Comparison of ENCODE assay signal across 25 cellular contexts in the genomic region with DNA sequence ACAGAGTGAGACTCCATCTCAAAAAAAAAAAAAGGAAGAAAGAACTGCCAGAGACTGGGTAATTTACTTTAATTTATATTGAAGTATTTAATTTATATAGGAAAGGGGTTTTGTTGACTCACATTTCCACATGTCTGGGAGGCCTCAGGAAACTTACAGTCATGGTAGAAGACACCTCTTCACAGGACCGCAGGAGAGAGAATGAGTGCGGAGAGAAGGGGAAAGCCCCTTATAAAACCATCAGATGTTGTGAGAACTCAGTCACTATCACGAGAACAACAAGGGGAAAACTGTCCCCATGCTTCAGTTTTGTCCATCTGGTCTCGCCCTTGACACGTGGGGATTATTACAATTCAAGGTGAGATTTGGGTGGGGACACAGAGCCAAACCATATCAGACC. TPM values are rescaled to one million over a fixed set of nuclear protein-coding genes. Genes with fewer than 3 reads are reported as not detected.
DNase-seq lines count a peak whose midpoint lies in the region; ATAC-seq and TF ChIP-seq lines count a peak whose summit lies in the region.
"Had no signal": no experiment of that assay in that cellular context is flagged by ENCODE, and none has a peak within 500 bp of the region (broad histone marks: within the 10 kb centered on the region; RNA-seq: fewer than 3 reads in every experiment).

No MANE protein-coding gene starts in this region.

- CTCF ChIA-PET in activated CD4-positive, alpha-beta T cell treated with anti-CD3 and anti-CD28 coated beads for 36 hours (lab: Charles Lee), result interaction anchor here (1.2 kb wide), 1 partner anchor 195 kb away, joined by 3 read pairs; no protein-coding TSS in a partner anchor
- CTCF ChIA-PET in activated CD4-positive, alpha-beta T cell treated with anti-CD3 and anti-CD28 coated beads, Interleukin-2, amount 10 ng/mL, durations not matched to agents 7 days and 5 days (lab: Charles Lee), result no interaction called here

- POLR2A ChIA-PET in activated CD4-positive, alpha-beta T cell treated with anti-CD3 and anti-CD28 coated beads for 36 hours (lab: Charles Lee), result no interaction called here
- POLR2A ChIA-PET in activated CD4-positive, alpha-beta T cell treated with anti-CD3 and anti-CD28 coated beads, Interleukin-2, amount 10 ng/mL, durations not matched to agents 7 days and 5 days (lab: Charles Lee), result no interaction called here

- intact Hi-C loops in activated CD4-positive, alpha-beta T cell treated with anti-CD3 and anti-CD28 coated beads for 36 hours (cut with DNase I, micrococcal nuclease), result no loop called here

- peak; percentile 73 for ATAC-seq in activated CD4-positive, alpha-beta T cell treated with anti-CD3 and anti-CD28 coated beads for 36 hours
- ATAC-seq: HCT116, Right ventricle myocardium inferior had no signal

- peaks cover 2% of the 10 kb centered on the region for H3K4me1 Mint-ChIP-seq in activated CD4-positive, alpha-beta T cell treated with anti-CD3 and anti-CD28 coated beads for 36 hours
- H3K4me1 Mint-ChIP-seq in activated CD4-positive, alpha-beta T cell treated with anti-CD3 and anti-CD28 coated beads, Interleukin-2, amount 10 ng/mL, durations not matched to agents 7 days and 5 days, result no peaks in the 10 kb centered on the region
- no peaks in the 10 kb centered on the region for H3K4me1 Mint-ChIP-seq in progenitor cell of endocrine pancreas (ENCODE audit: low read depth)

- H3K36me3 Mint-ChIP-seq in activated CD4-positive, alpha-beta T cell treated with anti-CD3 and anti-CD28 coated beads for 36 hours (ENCODE audit: low read depth), result peaks cover 34% of the 10 kb centered on the region
- peaks cover 27% of the 10 kb centered on the region for H3K36me3 Mint-ChIP-seq in activated CD4-positive, alpha-beta T cell treated with anti-CD3 and anti-CD28 coated beads, Interleukin-2, amount 10 ng/mL, durations not matched to agents 7 days and 5 days (ENCODE audit: low read depth)
- peaks cover 12% of the 10 kb centered on the region for H3K36me3 Mint-ChIP-seq in progenitor cell of endocrine pancreas (ENCODE audit: insufficient read depth)

- H3K9me3 Mint-ChIP-seq in activated CD4-positive, alpha-beta T cell treated with anti-CD3 and anti-CD28 coated beads for 36 hours (ENCODE audit: low read depth), result no peaks in the 10 kb centered on the region
- no peaks in the 10 kb centered on the region for H3K9me3 Mint-ChIP-seq in activated CD4-positive, alpha-beta T cell treated with anti-CD3 and anti-CD28 coated beads, Interleukin-2, amount 10 ng/mL, durations not matched to agents 7 days and 5 days
- H3K9me3 Mint-ChIP-seq in progenitor cell of endocrine pancreas (ENCODE audit: low read depth), result no peaks in the 10 kb centered on the region

- H3K27ac Mint-ChIP-seq in activated CD4-positive, alpha-beta T cell treated with anti-CD3 and anti-CD28 coated beads for 36 hours, result no peak overlapping the region
- H3K27ac Mint-ChIP-seq in activated CD4-positive, alpha-beta T cell treated with anti-CD3 and anti-CD28 coated beads, Interleukin-2, amount 10 ng/mL, durations not matched to agents 7 days and 5 days, result no peak overlapping the region
- peak overlapping the region; percentile 52 for H3K27ac Mint-ChIP-seq in progenitor cell of endocrine pancreas

- TF ChIP-seq CTCF in progenitor cell of endocrine pancreas (IDR thresholded peaks at IDR 0.05; ENCODE audit: unreplicated experiment), result no peak

- H3K4me3 Mint-ChIP-seq in activated CD4-positive, alpha-beta T cell treated with anti-CD3 and anti-CD28 coated beads for 36 hours, result no peak overlapping the region
- H3K4me3 Mint-ChIP-seq in activated CD4-positive, alpha-beta T cell treated with anti-CD3 and anti-CD28 coated beads, Interleukin-2, amount 10 ng/mL, durations not matched to agents 7 days and 5 days, result no peak overlapping the region
- H3K4me3 Mint-ChIP-seq in progenitor cell of endocrine pancreas (ENCODE audit: low read depth), result no peak overlapping the region

- peak; percentile 29 for DNase-seq in activated CD4-positive, alpha-beta T cell treated with anti-CD3 and anti-CD28 coated beads for 36 hours
- no peak for DNase-seq in activated CD4-positive, alpha-beta T cell treated with anti-CD3 and anti-CD28 coated beads, Interleukin-2, amount 10 ng/mL, durations not matched to agents 7 days and 5 days
- peak; percentile 20 for DNase-seq in activated naive CD4-positive, alpha-beta T cell treated with Interleukin-2 at 50 U/mL for 16 hours
- no peak for DNase-seq in activated naive CD4-positive, alpha-beta T cell (lab: John Stamatoyannopoulos, UW)
- DNase-seq in stimulated activated naive CD4-positive, alpha-beta T cell treated with Interleukin-2 at 50 U/mL for 16 hours (lab: John Stamatoyannopoulos, UW), result peak; percentile 4
- DNase-seq in stimulated activated naive CD4-positive, alpha-beta T cell (lab: John Stamatoyannopoulos, UW), result no peak
- DNase-seq in progenitor cell of endocrine pancreas (ENCODE audit: low spot score, unreplicated experiment), result no peak
- DNase-seq in OCI-M2 (lab: John Stamatoyannopoulos, UW; ENCODE audit: unreplicated experiment), result no peak
- DNase-seq: 8988T; ACHN; BE2C; DMS153; DND-41; KG1; MG63; NCI-H1105 treated with DMSO at 0.1 percent for 48 hours; NCI-H146; NCI-H1930; NCI-H446; NCI-H524 treated with DMSO at 0.1 percent for 48 hours; NCI-H82; NK-92 treated with Interleukin-12 subunit alpha and Interleukin-12 subunit beta, amount 100 ng/mL, for 24 hours; PC-9 had no signal

- H3K27me3 Mint-ChIP-seq in activated CD4-positive, alpha-beta T cell treated with anti-CD3 and anti-CD28 coated beads for 36 hours, result no peaks in the 10 kb centered on the region
- no peaks in the 10 kb centered on the region for H3K27me3 Mint-ChIP-seq in activated CD4-positive, alpha-beta T cell treated with anti-CD3 and anti-CD28 coated beads, Interleukin-2, amount 10 ng/mL, durations not matched to agents 7 days and 5 days
- H3K27me3 Mint-ChIP-seq in progenitor cell of endocrine pancreas, result no peaks in the 10 kb centered on the region

RNA-seq across cellular contexts. Expression of a gene that starts 25.8 kb away (rescaled TPM):
- 10 to 100 TPM; 49.6 to 65.9 TPM for total RNA-seq in activated CD4-positive, alpha-beta T cell treated with anti-CD3 and anti-CD28 coated beads for 36 hours
- 10 to 100 TPM; 55.8 to 57.5 TPM for total RNA-seq in activated CD4-positive, alpha-beta T cell treated with anti-CD3 and anti-CD28 coated beads, Interleukin-2, amount 10 ng/mL, durations not matched to agents 7 days and 5 days
- total RNA-seq in progenitor cell of endocrine pancreas, result 50.4 and 52.5 TPM in 2 replicates

RNA-seq across cellular contexts. Expression of a gene that starts 31.8 kb away (rescaled TPM):
- 10 to 100 TPM; 26.8 to 37.4 TPM for total RNA-seq in activated CD4-positive, alpha-beta T cell treated with anti-CD3 and anti-CD28 coated beads for 36 hours
- 10 to 100 TPM; 25.4 to 28.7 TPM for total RNA-seq in activated CD4-positive, alpha-beta T cell treated with anti-CD3 and anti-CD28 coated beads, Interleukin-2, amount 10 ng/mL, durations not matched to agents 7 days and 5 days
- total RNA-seq in progenitor cell of endocrine pancreas, result 24.3 and 26.1 TPM in 2 replicates

Comparison
In these comparisons a context has a peak if more than half of its experiments do, and no peak if none do; other contexts are left out.
1. DNase-seq: peak in activated CD4-positive, alpha-beta T cell treated with anti-CD3 and anti-CD28 coated beads for 36 hours (single experiment), activated naive CD4-positive, alpha-beta T cell treated with Interleukin-2 at 50 U/mL for 16 hours (single experiment) and stimulated activated naive CD4-positive, alpha-beta T cell treated with Interleukin-2 at 50 U/mL for 16 hours (single experiment); none in activated CD4-positive, alpha-beta T cell treated with anti-CD3 and anti-CD28 coated beads, Interleukin-2, amount 10 ng/mL, durations not matched to agents 7 days and 5 days (single experiment), activated naive CD4-positive, alpha-beta T cell (0 of 4), stimulated activated naive CD4-positive, alpha-beta T cell (0 of 6), progenitor cell of endocrine pancreas (single experiment) and OCI-M2 (single experiment).